ENCODE assay signal across 8 cellular contexts in the genomic region with DNA sequence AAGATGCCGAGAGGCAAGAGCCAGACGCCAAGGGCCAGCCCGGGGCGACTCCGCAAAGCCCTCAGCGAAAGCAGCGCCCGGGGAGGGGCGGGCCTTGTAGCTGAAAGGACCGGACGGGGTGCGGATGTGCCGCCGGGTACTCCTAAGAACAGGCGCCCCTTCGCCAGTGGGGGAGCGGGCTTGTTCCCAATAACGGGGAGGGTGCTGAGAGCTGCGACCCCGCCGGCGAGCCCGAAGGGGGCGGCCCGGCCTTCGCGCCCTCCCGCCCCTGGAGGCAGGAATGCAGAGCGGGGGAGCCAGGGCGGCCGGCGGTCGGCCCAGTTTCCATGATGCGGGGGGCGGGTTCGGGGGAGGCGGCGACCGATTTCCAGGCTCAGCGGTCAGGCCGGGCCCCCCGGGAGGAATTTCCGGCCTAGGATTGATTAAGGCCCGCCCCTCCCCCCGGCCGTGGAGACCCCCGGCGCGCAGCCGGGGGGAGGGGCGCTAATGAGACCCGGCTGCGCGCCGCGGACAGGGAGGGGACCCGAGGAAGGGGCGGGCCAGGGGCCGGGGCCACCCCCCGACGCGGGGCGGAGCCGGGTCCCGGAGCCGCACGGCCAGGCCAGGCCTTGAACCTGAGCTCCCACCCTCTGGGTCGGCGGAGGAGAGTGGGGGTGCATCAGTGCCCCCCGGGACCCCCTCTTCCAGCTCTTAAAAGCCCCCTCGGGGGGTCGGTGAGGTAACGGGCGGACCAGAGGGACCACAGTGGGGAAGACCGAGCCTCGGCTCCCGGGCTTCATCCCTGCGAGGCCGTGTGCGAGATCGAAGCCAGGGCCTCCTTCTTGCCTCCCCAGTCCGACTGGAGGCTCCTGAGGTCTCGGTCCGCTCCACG.
DNase-seq lines count a peak whose midpoint lies in the region; ATAC-seq and TF ChIP-seq lines count a peak whose summit lies in the region.

No MANE protein-coding gene starts in this region.

- no peak for ATAC-seq in GM19395 (IDR thresholded peaks at IDR 0.05; ENCODE audit: unreplicated experiment)
- no peak for ATAC-seq in HG03135 (IDR thresholded peaks at IDR 0.05; ENCODE audit: unreplicated experiment)

- peak; percentile 68 for DNase-seq in AG09319 (ENCODE audit: extremely low read depth, low read depth)
- peak in 1 of 2 experiments; percentile 30 for DNase-seq in HL-60 (ENCODE audit: low read depth in 1 of 2, low spot score in 1 of 2)
- peak; percentile 73 to 91 for DNase-seq in cardiac fibroblast (ENCODE audit: low read depth in 2 of 2)
- peak; percentile 31 for DNase-seq in kidney glomerular epithelial cell (lab: John Stamatoyannopoulos, UW)
- peak; percentile 55 to 59 for DNase-seq in stimulated activated CD4-positive, alpha-beta T cell treated with anti-CD3 and anti-CD28 coated beads, Interleukin-2, amount 100 ng/mL, for 48 hours

- peaks cover 45% of the 10 kb centered on the region for H3K27me3 ChIP-seq in HL-60 (ENCODE audit: insufficient read depth, poor library complexity, severe bottlenecking)

- peak; percentile 46 for TF ChIP-seq CTCF in AG09319 (IDR thresholded peaks at IDR 0.05; ENCODE audit: low read depth, low read length)
- TF ChIP-seq CTCF in HL-60 (IDR thresholded peaks at IDR 0.05; ENCODE audit: insufficient read depth, low read length) = no peak
- peak; percentile 64 for TF ChIP-seq CTCF in WI38 (IDR thresholded peaks at IDR 0.05; ENCODE audit: low read depth, low read length)
- peak; percentile 50 for TF ChIP-seq CTCF in cardiac fibroblast (IDR thresholded peaks at IDR 0.05; ENCODE audit: low read depth, low read length)

- peak overlapping the region; percentile 16 for H3K4me3 ChIP-seq in HL-60 (replicated peaks; ENCODE audit: insufficient read depth, low read length)
- peak overlapping the region; percentile 64 for H3K4me3 ChIP-seq in WI38 (ENCODE audit: low read depth, low read length)
- peak overlapping the region; percentile 62 to 73 for H3K4me3 ChIP-seq in cardiac fibroblast (replicated peaks in 1 of 2; ENCODE audit: low read depth in 2 of 2, low read length in 2 of 2)

- H3K27ac ChIP-seq in HL-60 (replicated peaks) = no peak overlapping the region

Comparison
In these comparisons a context has a peak if more than half of its experiments do, and no peak if none do; other contexts are left out.
1. H3K4me3 ChIP-seq: peak in every context shown above with its lines; median percentile 68 in cardiac fibroblast; 64 in WI38; 16 in HL-60.